Comparison of ENCODE assay signal across 16 cellular contexts in the genomic region with DNA sequence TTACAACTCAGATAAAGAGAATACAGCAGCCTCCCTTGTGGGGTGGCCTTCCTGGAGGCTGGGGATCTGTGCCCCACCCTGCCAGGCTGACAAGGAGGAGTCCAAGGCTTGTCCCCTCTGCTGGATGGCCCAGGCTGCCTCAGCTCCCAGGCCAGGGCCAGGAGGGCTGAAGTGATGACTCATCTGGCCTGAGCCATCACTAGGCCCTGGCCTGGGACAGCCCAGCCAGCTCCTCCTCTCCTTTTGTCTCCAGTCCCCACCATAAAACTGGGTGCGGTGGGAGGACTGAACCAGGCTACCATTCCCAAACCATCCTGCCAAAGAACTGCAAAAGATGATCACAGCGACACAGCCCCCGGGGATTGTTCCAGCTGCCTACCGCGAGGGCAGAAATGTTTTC. TPM values are rescaled to one million over a fixed set of nuclear protein-coding genes. Genes with fewer than 3 reads are reported as not detected.
A peak's percentile ranks its signal among the peaks of the same experiment; 100 is the strongest.
DNase-seq lines count a peak whose midpoint lies in the region; ATAC-seq and TF ChIP-seq lines count a peak whose summit lies in the region.
"Had no signal": no experiment of that assay in that cellular context is flagged by ENCODE, and none has a peak within 500 bp of the region (broad histone marks: within the 10 kb centered on the region; RNA-seq: fewer than 3 reads in every experiment).

No MANE protein-coding gene starts in this region.

- peaks cover 20% of the 10 kb centered on the region; the same call in 1 of the 2 replicates for H3K79me2 ChIP-seq in GM23338 (replicated peaks; ENCODE audit: insufficient read depth)

- POLR2A ChIA-PET in WTC11 (lab: Charles Lee) = interaction anchor here (1.0 to 3.9 kb wide), 3 partner anchors 11 to 300 kb away, joined by 3 to 19 read pairs (median 19); partner anchors contain the start of gene GRM4

- H3F3A ChIP-seq in GM23338 (replicated peaks; ENCODE audit: low read depth) = peaks cover 31% of the 10 kb centered on the region

- peak; percentile 6 for ATAC-seq in GM23338
- no peak for ATAC-seq in WTC11
- ATAC-seq in HG02588 (IDR thresholded peaks at IDR 0.05; ENCODE audit: unreplicated experiment) = no peak
- no peak for ATAC-seq in GM19455 (IDR thresholded peaks at IDR 0.05; ENCODE audit: unreplicated experiment)

- H4K20me1 ChIP-seq in GM23338 (replicated peaks; ENCODE audit: insufficient read depth) = no peaks in the 10 kb centered on the region

- peaks cover 79% of the 10 kb centered on the region for H3K4me1 Mint-ChIP-seq in GM23338
- H3K4me1 Mint-ChIP-seq in WTC11 = peaks cover 80% of the 10 kb centered on the region

- H3K36me3 Mint-ChIP-seq in GM23338 (ENCODE audit: low read depth) = peaks cover 17% of the 10 kb centered on the region
- H3K36me3 Mint-ChIP-seq in WTC11 = peaks cover 10% of the 10 kb centered on the region; the same call in 1 of the 2 replicates

- H3K4me3 Mint-ChIP-seq in GM23338 (peak overlapping the region; percentile 61), WTC11 (peak overlapping the region; percentile 64)
- H3K4me3 Mint-ChIP-seq: CD8-positive, alpha-beta memory T cell had no signal

- no peaks in the 10 kb centered on the region for H3K36me3 ChIP-seq in GM23338 (ENCODE audit: insufficient read depth)
- H3K36me3 ChIP-seq in iPS-20b (ENCODE audit: insufficient read depth, low read depth, low read length) = 0 out of 2 replicates have a peak, but pooled peaks cover 5% of the 10 kb centered on the region
- H3K36me3 ChIP-seq: Peyer's patch had no signal

- no peak for TF ChIP-seq CTCF in GM23338 (conservative IDR thresholded peaks at IDR 0.05; ENCODE audit: low read depth in 2 of 2)
- TF ChIP-seq CTCF in WTC11 (IDR thresholded peaks at IDR 0.05) = no peak

- DNase-seq in AG20443 (ENCODE audit: low spot score) (peak; percentile 58), GM23338 (ENCODE audit: low spot score) (no peak), WTC11 (ENCODE audit: low spot score) (no peak), NOMO-1 treated with dmso at 0.1 percent for 144 hours (lab: John Stamatoyannopoulos, UW; ENCODE audit: unreplicated experiment) (no peak)
- DNase-seq: CD8-positive, alpha-beta memory T cell; Karpas-422; NCI-H1105 treated with DMSO at 0.1 percent for 48 hours; NCI-H187 treated with DMSO at 0.1 percent for 48 hours; NCI-H2171 treated with DMSO at 0.1 percent for 48 hours; NCI-H82; Peyer's patch; SIG-M5 had no signal

- H3K9me3 Mint-ChIP-seq in GM23338 (no peaks in the 10 kb centered on the region), WTC11 (no peaks in the 10 kb centered on the region)
- H3K9me3 Mint-ChIP-seq: CD8-positive, alpha-beta memory T cell had no signal

- no peaks in the 10 kb centered on the region for H3K9me3 ChIP-seq in iPS-20b (ENCODE audit: insufficient read depth, low read depth, low read length)
- H3K9me3 ChIP-seq: Peyer's patch had no signal

- peak overlapping the region; percentile 76 for H3K4me2 ChIP-seq in GM23338

- H3K4me1 ChIP-seq in GM23338 (ENCODE audit: insufficient read depth) (peaks cover 61% of the 10 kb centered on the region), iPS-20b (ENCODE audit: insufficient read depth, low read length) (peaks cover 31% of the 10 kb centered on the region)
- H3K4me1 ChIP-seq: Peyer's patch had no signal

- H3K27me3 Mint-ChIP-seq in GM23338 (ENCODE audit: insufficient read depth, low read depth, poor library complexity) = peaks cover 29% of the 10 kb centered on the region
- no peaks in the 10 kb centered on the region for H3K27me3 Mint-ChIP-seq in WTC11 (ENCODE audit: low read depth)

- H3K4me3 ChIP-seq in GM23338 (no peak overlapping the region), iPS-20b (ENCODE audit: low read length) (no peak overlapping the region)
- H3K4me3 ChIP-seq: Peyer's patch had no signal

- H3K27ac ChIP-seq in GM23338 (ENCODE audit: low read depth) (peak overlapping the region; percentile 97), iPS-20b (ENCODE audit: low read length) (peak overlapping the region; percentile 70)
- H3K27ac ChIP-seq: Peyer's patch had no signal

- no peak overlapping the region for H2AFZ ChIP-seq in GM23338

- CTCF ChIA-PET in WTC11 (lab: Charles Lee) = interaction anchor here (1.5 to 4.4 kb wide), 7 partner anchors 11 to 103 kb away, joined by 5 to 35 read pairs (median 10); partner anchors contain the start of gene GRM4

- H3K9ac ChIP-seq in iPS-20b (ENCODE audit: low read depth, low read length) = peak overlapping the region; percentile 60; the same call in 1 of the 2 replicates

- H3K27ac Mint-ChIP-seq in GM23338 = peak overlapping the region; percentile 85
- H3K27ac Mint-ChIP-seq in WTC11 = peak overlapping the region; percentile 95
- H3K27ac Mint-ChIP-seq: CD8-positive, alpha-beta memory T cell had no signal

- H3K9me2 ChIP-seq in GM23338 (ENCODE audit: insufficient read depth) = no peaks in the 10 kb centered on the region

- H3K27me3 ChIP-seq in GM23338 (ENCODE audit: insufficient read depth) (no peaks in the 10 kb centered on the region), iPS-20b (ENCODE audit: insufficient read depth, low read length) (no peaks in the 10 kb centered on the region)
- H3K27me3 ChIP-seq: Peyer's patch had no signal

TF ChIP-seq in GM23338, 12 proteins besides CTCF, POLR2A, EP300 and RAD21:
- TF ChIP-seq EZH2 (IDR thresholded peaks at IDR 0.05; ENCODE audit: low read depth, unreplicated experiment) (no peak), STAT1 (IDR thresholded peaks at IDR 0.05; ENCODE audit: unreplicated experiment) (no peak), POLR2AphosphoS5 (IDR thresholded peaks at IDR 0.05; ENCODE audit: low read depth) (no peak)
TF ChIP-seq in GM23338: peak in this region for 0.

TF ChIP-seq in WTC11, 78 proteins besides CTCF, POLR2A, EP300 and RAD21:
- TF ChIP-seq HMGA2 (CRISPR knock-in tag; IDR thresholded peaks at IDR 0.05) (no peak), ZNF121 (CRISPR knock-in tag; IDR thresholded peaks at IDR 0.05) (peak; percentile 89)

RNA-seq across cellular contexts. Expression of gene GRM4, which starts 15.0 kb away (rescaled TPM):
- total RNA-seq in GM23338 (2014; rRNA removed; shearing (Covaris generic)) = 24.4 and 30.6 TPM in 2 replicates
- 7.0 and 8.7 TPM in 2 replicates for polyA plus RNA-seq in GM23338 (2016; fragmentation: Nextera tagmentation; extraction: Ambion mirVana)
- 32.2 to 34.5 TPM (median 32.2 TPM) in 3 replicates for total RNA-seq in WTC11 (2021)
- total RNA-seq: CD8-positive, alpha-beta memory T cell; NCI-H460; Peyer's patch had no signal
